8 cellular contexts compared by ENCODE assay signal in the genomic region with DNA sequence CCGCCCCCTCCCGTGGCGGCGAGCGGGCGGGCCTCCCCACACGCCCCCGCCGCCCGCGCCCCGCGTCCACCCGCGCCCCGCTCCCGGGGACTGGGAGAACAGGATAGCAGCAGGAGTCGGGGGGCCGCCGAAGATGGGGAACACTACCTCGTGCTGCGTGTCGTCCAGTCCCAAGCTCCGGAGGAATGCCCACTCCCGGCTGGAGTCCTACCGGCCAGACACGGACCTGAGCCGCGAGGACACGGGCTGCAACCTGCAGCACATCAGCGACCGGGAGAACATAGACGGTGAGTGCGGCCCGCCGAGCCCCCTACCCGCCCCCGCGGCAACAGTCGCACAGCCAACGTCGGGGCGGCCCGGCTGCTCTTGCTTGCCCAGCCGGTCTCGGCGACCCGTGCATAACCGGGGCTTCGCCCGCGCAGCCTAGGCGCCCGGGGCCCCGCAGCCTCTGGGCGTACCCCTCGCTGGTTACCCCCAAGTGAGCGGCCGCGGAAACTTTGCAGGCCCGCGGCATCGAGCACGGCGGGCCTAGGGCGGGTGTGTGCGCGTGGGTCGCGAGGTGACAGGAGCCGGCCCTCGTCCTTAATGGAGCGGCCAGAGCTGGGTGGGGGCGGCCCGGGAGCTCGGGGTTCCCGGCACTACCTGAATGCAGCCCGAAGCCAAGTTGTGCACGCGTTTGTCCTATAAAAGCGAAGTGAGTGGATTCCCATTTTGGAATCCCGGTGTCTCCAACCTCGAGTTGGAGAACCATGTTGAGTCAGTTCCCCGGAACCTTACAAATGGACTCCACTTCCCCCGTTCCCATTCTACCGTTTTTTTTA. TPM values are rescaled to one million over a fixed set of nuclear protein-coding genes. Genes with fewer than 3 reads are reported as not detected.
A peak's percentile ranks its signal among the peaks of the same experiment; 100 is the strongest.
DNase-seq lines count a peak whose midpoint lies in the region; TF ChIP-seq lines count a peak whose summit lies in the region.

No MANE protein-coding gene starts in this region.

- CTCF ChIA-PET in BJ (lab: Yijun Ruan, JAX): no interaction called here

- H3K9ac ChIP-seq in endodermal cell (ENCODE audit: extremely low read depth, low read length, poor library complexity, severe bottlenecking) (peak overlapping the region; percentile 62), mucosa of stomach (ENCODE audit: low read length) (peak overlapping the region; percentile 61)

- no peak overlapping the region for H3K27ac Mint-ChIP-seq in endodermal cell

- no peak for TF ChIP-seq POLR2A in tibial nerve (IDR thresholded peaks at IDR 0.05)

- H3K27ac ChIP-seq in endodermal cell (ENCODE audit: low read depth, low read length) (no peak overlapping the region), tibial nerve (peak overlapping the region in 3 of 4 donors; percentile 69 to 85 (median 77))

- H3K4me1 ChIP-seq in endodermal cell (ENCODE audit: control insufficient read depth, insufficient read depth, low read length): no peaks in the 10 kb centered on the region
- peaks cover 10% of the 10 kb centered on the region for H3K4me1 ChIP-seq in mucosa of stomach (ENCODE audit: control insufficient read depth, insufficient read depth, low read length)
- H3K4me1 ChIP-seq in tibial nerve: peaks cover 0 to 72% (median 29%) of the 10 kb centered on the region in 4 donors

- H3K4me3 ChIP-seq in BJ (ENCODE audit: low read depth, low read length) (peak overlapping the region; percentile 85), endodermal cell (ENCODE audit: low read length) (peak overlapping the region; percentile 93), mucosa of stomach (ENCODE audit: low read length) (peak overlapping the region; percentile 35), tibial nerve (peak overlapping the region; percentile 57 to 94 (median 68))

- 0 to 1% methylated on average over 20 to 86 of the region's 86 CpGs for WGBS in endodermal cell (ENCODE audit: insufficient coverage in 1 of 2, insufficient read length in 1 of 2), 2 experiments
- WGBS in tibial nerve, 2 donors: 0 to 2% methylated on average over 15 to 44 of the region's 86 CpGs

- no peaks in the 10 kb centered on the region for H3K27me3 ChIP-seq in BJ (ENCODE audit: control insufficient read depth, insufficient read depth, low read length)
- no peaks in the 10 kb centered on the region for H3K27me3 ChIP-seq in endodermal cell (ENCODE audit: control insufficient read depth, insufficient read depth, low read length, poor library complexity, severe bottlenecking)
- no peaks in the 10 kb centered on the region for H3K27me3 ChIP-seq in mucosa of stomach (ENCODE audit: control insufficient read depth, insufficient read depth, low read length)
- no peaks in the 10 kb centered on the region for H3K27me3 ChIP-seq in tibial nerve

- H3K36me3 ChIP-seq in BJ (ENCODE audit: control insufficient read depth, insufficient read depth, low read length): no peaks in the 10 kb centered on the region
- H3K36me3 ChIP-seq in endodermal cell (ENCODE audit: control insufficient read depth, insufficient read depth, low read length): peaks cover 10% of the 10 kb centered on the region
- H3K36me3 ChIP-seq in mucosa of stomach (ENCODE audit: control insufficient read depth, insufficient read depth, low read length): no peaks in the 10 kb centered on the region
- H3K36me3 ChIP-seq in tibial nerve: no peaks in the 10 kb centered on the region

- H3K36me3 Mint-ChIP-seq in endodermal cell (ENCODE audit: low read depth): peaks cover 16% of the 10 kb centered on the region

- POLR2A ChIA-PET in BJ (lab: Charles Lee): no interaction called here

- TF ChIP-seq CTCF in BJ (IDR thresholded peaks at IDR 0.05; ENCODE audit: insufficient read depth, low read depth, low read length) (no peak), GM20000 (IDR thresholded peaks at IDR 0.05; ENCODE audit: extremely low read depth, missing control alignments) (no peak), endodermal cell (conservative IDR thresholded peaks at IDR 0.05) (peak; percentile 14), tibial nerve (IDR thresholded peaks at IDR 0.05) (no peak)

- H3K4me1 Mint-ChIP-seq in endodermal cell: peaks cover 32% of the 10 kb centered on the region

- no peak for TF ChIP-seq RAD21 in Ishikawa (IDR thresholded peaks at IDR 0.05; ENCODE audit: low read depth)

- H3K9me3 ChIP-seq in endodermal cell (ENCODE audit: control insufficient read depth, low read length): no peaks in the 10 kb centered on the region
- no peaks in the 10 kb centered on the region for H3K9me3 ChIP-seq in mucosa of stomach (ENCODE audit: control insufficient read depth, low read length)
- no peaks in the 10 kb centered on the region for H3K9me3 ChIP-seq in tibial nerve

- no peaks in the 10 kb centered on the region for H3K9me3 Mint-ChIP-seq in endodermal cell

- peak overlapping the region; percentile 84 for H3K4me3 Mint-ChIP-seq in endodermal cell

- H3K27me3 Mint-ChIP-seq in endodermal cell (ENCODE audit: insufficient read depth): no peaks in the 10 kb centered on the region

- DNase-seq in BJ (ENCODE audit: low read depth): no peak
- peak; percentile 64 for DNase-seq in GM20000 (ENCODE audit: low spot score)
- DNase-seq in activated CD8-positive, alpha-beta memory T cell treated with anti-CD3 and anti-CD28 coated beads for 24 hours: peak; percentile 80
- DNase-seq in endodermal cell: peak; percentile 79
- no peak for DNase-seq in tibial nerve (ENCODE audit: low spot score in 2 of 2)
- no peak for DNase-seq in superior temporal gyrus (ENCODE audit: extremely low spot score)

- TF ChIP-seq EP300 in Ishikawa (IDR thresholded peaks at IDR 0.05; ENCODE audit: borderline replicate concordance): no peak
- no peak for TF ChIP-seq EP300 in tibial nerve (IDR thresholded peaks at IDR 0.05)

TF ChIP-seq in Ishikawa, 13 proteins besides CTCF, POLR2A, EP300 and RAD21:
- TF ChIP-seq FOXM1 (IDR thresholded peaks at IDR 0.05; ENCODE audit: borderline replicate concordance, low read depth): peak; percentile 16; the same call in 1 of the 2 replicates
- TF ChIP-seq, protein P1, sequence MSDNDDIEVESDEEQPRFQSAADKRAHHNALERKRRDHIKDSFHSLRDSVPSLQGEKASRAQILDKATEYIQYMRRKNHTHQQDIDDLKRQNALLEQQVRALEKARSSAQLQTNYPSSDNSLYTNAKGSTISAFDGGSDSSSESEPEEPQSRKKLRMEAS (IDR thresholded peaks at IDR 0.05): peak; percentile 72
- TF ChIP-seq NFIC (IDR thresholded peaks at IDR 0.05): no peak

RNA-seq across cellular contexts. Expression of a gene that starts 0.8 kb away (rescaled TPM):
- 39.0 and 66.2 TPM in 2 replicates for polyA plus RNA-seq in BJ (2011; rRNA removed)
- 43.8 and 49.6 TPM in 2 replicates for polyA minus RNA-seq in BJ (2011; rRNA and poly(A)+ RNA removed)
- total RNA-seq in endodermal cell (10 to 100 TPM; 60.5 to 65.9 TPM), tibial nerve (10 to 100 TPM; 24.3 to 27.6 (median 26.5) TPM)
- polyA plus RNA-seq in endodermal cell (2013, experiment 1 of 2): 47.6 TPM
- polyA plus RNA-seq in endodermal cell (2013, experiment 2 of 2): 44.6 TPM

Comparison
In these comparisons a context has a peak if more than half of its experiments do, and no peak if none do; other contexts are left out.
1. DNase-seq: peak in GM20000 (single experiment), activated CD8-positive, alpha-beta memory T cell treated with anti-CD3 and anti-CD28 coated beads for 24 hours (single experiment) and endodermal cell (single experiment); none in BJ (single experiment), tibial nerve (0 of 2) and superior temporal gyrus (single experiment).
2. H3K4me3 ChIP-seq: peak in every context shown above with its lines; median percentile 93 in endodermal cell; 85 in BJ; 68 in tibial nerve; 35 in mucosa of stomach.